ENCODE assay signal across 1 cellular context in the genomic region with DNA sequence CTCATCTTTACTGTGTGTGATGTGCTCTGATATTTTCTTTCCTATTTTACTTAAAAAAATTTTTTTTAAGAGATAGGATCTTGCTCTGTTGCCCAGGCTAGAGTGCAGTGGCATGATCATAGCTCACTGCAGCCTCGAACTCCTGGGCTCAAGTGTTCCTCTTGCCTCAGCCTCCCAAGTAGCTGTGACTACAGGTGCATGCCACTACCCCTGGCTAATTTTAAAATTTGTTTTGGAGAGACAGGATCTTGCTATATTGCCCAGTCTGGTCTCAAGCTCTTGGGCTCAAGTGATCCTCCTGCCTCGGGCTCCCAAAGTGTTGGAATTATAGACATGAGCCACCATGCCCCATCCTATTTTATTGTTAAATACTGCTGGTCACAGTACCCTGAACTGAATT.
TF ChIP-seq lines count a peak whose summit lies in the region.

No MANE protein-coding gene starts in this region.

TF ChIP-seq in K562, 482 proteins besides CTCF, POLR2A, EP300 and RAD21:
- TF ChIP-seq, protein P1, sequence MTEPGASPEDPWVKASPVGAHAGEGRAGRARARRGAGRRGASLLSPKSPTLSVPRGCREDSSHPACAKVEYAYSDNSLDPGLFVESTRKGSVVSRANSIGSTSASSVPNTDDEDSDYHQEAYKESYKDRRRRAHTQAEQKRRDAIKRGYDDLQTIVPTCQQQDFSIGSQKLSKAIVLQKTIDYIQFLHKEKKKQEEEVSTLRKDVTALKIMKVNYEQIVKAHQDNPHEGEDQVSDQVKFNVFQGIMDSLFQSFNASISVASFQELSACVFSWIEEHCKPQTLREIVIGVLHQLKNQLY (CRISPR knock-in tag; conservative IDR thresholded peaks at IDR 0.05) = no peak
- TF ChIP-seq ZNF121 (CRISPR knock-in tag; conservative IDR thresholded peaks at IDR 0.05) (peak; percentile 96), SOX6 (IDR thresholded peaks at IDR 0.05) (no peak), KLF16 (IDR thresholded peaks at IDR 0.05) (no peak), KDM2B (CRISPR knock-in tag; IDR thresholded peaks at IDR 0.05) (no peak), TGIF2 (CRISPR knock-in tag; IDR thresholded peaks at IDR 0.05) (no peak), EZH2 (IDR thresholded peaks at IDR 0.05; ENCODE audit: borderline replicate concordance, low read depth, low read length) (no peak), ZNF444 (CRISPR knock-in tag; IDR thresholded peaks at IDR 0.05) (no peak)
